13 cellular contexts compared by ENCODE assay signal in genomic region chr3:191343115-191343514, GRCh38. TPM values are rescaled to one million over a fixed set of nuclear protein-coding genes. Genes with fewer than 3 reads are reported as not detected.
"Had no signal": no experiment of that assay in that cellular context is flagged by ENCODE, and none has a peak within 500 bp of the region (broad histone marks: within the 10 kb centered on the region; RNA-seq: fewer than 3 reads in every experiment).

No MANE protein-coding gene starts in this region.

- H3K27me3 ChIP-seq: dorsolateral prefrontal cortex, stomach, thyroid gland, vagina had no signal

- H3K4me1 Mint-ChIP-seq: activated naive CD4-positive, alpha-beta T cell treated with anti-CD3 and anti-CD28 coated beads, Interleukin-2, amount 10 ng/mL, durations not matched to agents 7 days and 5 days had no signal

- FAIRE-seq: TTC549 had no signal

- H3K36me3 Mint-ChIP-seq: activated naive CD4-positive, alpha-beta T cell treated with anti-CD3 and anti-CD28 coated beads, Interleukin-2, amount 10 ng/mL, durations not matched to agents 7 days and 5 days had no signal

- H3K9me3 Mint-ChIP-seq: activated naive CD4-positive, alpha-beta T cell treated with anti-CD3 and anti-CD28 coated beads, Interleukin-2, amount 10 ng/mL, durations not matched to agents 7 days and 5 days; activated T-helper 2 cell treated with anti-CD3 and anti-CD28 coated beads, Interferon-gamma antibody, Interleukin-2, Interleukin-4, amounts not matched to agents 10 μg/mL and 5 μg/mL and 100 μg/mL, durations not matched to agents 14 hours and 24 hours and 36 hours; T-helper 1 cell treated with Interleukin-12 subunit alpha and Interleukin-12 subunit beta and Interleukin-4 antibody, amounts not matched to agents 30 μg/mL and 1 μg/mL, for 36 hours had no signal

- H3K9me3 ChIP-seq: stomach, thyroid gland, vagina had no signal

- H3K27ac ChIP-seq: dorsolateral prefrontal cortex, stomach, vagina had no signal

- DNase-seq: activated CD4-positive, alpha-beta T cell treated with anti-CD3 and anti-CD28 coated beads, Interleukin-2, amount 50 U/mL, for 1 hour; activated naive CD4-positive, alpha-beta T cell treated with anti-CD3 and anti-CD28 coated beads, Interleukin-2, amount 10 ng/mL, durations not matched to agents 7 days and 5 days; dorsolateral prefrontal cortex; hypothalamus; stimulated activated CD4-positive, alpha-beta T cell treated with anti-CD3 and anti-CD28 coated beads, Interleukin-4, amount 100 ng/mL, for 1 hour; stimulated activated CD8-positive, alpha-beta memory T cell treated with anti-CD3 and anti-CD28 coated beads, Interleukin-4, amount 100 ng/mL, for 48 hours; stomach; thyroid gland had no signal

- ATAC-seq: esophagus mucosa had no signal

- H3K27ac Mint-ChIP-seq: activated naive CD4-positive, alpha-beta T cell treated with anti-CD3 and anti-CD28 coated beads, Interleukin-2, amount 10 ng/mL, durations not matched to agents 7 days and 5 days; activated T-helper 2 cell treated with anti-CD3 and anti-CD28 coated beads, Interferon-gamma antibody, Interleukin-2, Interleukin-4, amounts not matched to agents 10 μg/mL and 5 μg/mL and 100 μg/mL, durations not matched to agents 14 hours and 24 hours and 36 hours; T-helper 1 cell treated with Interleukin-12 subunit alpha and Interleukin-12 subunit beta and Interleukin-4 antibody, amounts not matched to agents 30 μg/mL and 1 μg/mL, for 36 hours had no signal

- H3K27me3 Mint-ChIP-seq: activated naive CD4-positive, alpha-beta T cell treated with anti-CD3 and anti-CD28 coated beads, Interleukin-2, amount 10 ng/mL, durations not matched to agents 7 days and 5 days had no signal

- H3K4me3 ChIP-seq: dorsolateral prefrontal cortex, stomach, thyroid gland, vagina had no signal

- H3K36me3 ChIP-seq: stomach, thyroid gland, vagina had no signal

- H3K4me3 Mint-ChIP-seq: activated naive CD4-positive, alpha-beta T cell treated with anti-CD3 and anti-CD28 coated beads, Interleukin-2, amount 10 ng/mL, durations not matched to agents 7 days and 5 days; T-helper 1 cell treated with Interleukin-12 subunit alpha and Interleukin-12 subunit beta and Interleukin-4 antibody, amounts not matched to agents 30 μg/mL and 1 μg/mL, for 36 hours had no signal

RNA-seq across cellular contexts. Expression of gene UTS2B, which starts 12.8 kb away (rescaled TPM):
- total RNA-seq: esophagus mucosa, stomach had no signal
